In the genomic region with DNA sequence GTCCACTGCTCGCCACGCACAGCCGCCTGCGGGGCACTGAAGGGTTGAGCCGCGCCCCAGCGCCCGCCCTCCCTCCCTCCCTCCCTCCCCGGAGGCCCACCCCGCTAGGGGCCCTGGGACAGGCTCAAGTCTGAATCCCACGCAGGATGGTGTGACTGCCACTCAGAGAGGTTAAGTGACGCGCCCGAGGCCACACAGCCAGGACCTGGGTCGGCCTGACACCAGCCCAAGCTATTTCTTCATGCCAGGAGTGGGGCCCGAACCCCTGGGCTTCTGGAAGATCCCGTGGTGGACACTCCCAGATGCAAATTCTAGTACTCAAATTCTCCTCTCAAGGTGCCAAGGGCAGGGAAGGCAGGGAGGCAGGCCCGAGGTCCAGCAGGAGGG, we compare ENCODE assay signal across 35 cellular contexts. TPM values are rescaled to one million over a fixed set of nuclear protein-coding genes. Genes with fewer than 3 reads are reported as not detected.
"Had no signal": no experiment of that assay in that cellular context is flagged by ENCODE, and none has a peak within 500 bp of the region (broad histone marks: within the 10 kb centered on the region; RNA-seq: fewer than 3 reads in every experiment).

No MANE protein-coding gene starts in this region.

- H3K27ac ChIP-seq: adrenal gland, body of pancreas, epithelial cell of prostate, esophagus squamous epithelium, gastroesophageal sphincter, heart right ventricle had no signal

- H3K4me1 ChIP-seq: adrenal gland, gastroesophageal sphincter had no signal

- DNase-seq: activated CD4-positive, alpha-beta memory T cell treated with anti-CD3 and anti-CD28 coated beads for 36 hours; activated CD4-positive, alpha-beta T cell treated with anti-CD3 and anti-CD28 coated beads for 36 hours; activated CD4-positive, alpha-beta T cell treated with anti-CD3 and anti-CD28 coated beads, Interleukin-2, amount 10 ng/mL, durations not matched to agents 24 days and 14 days; activated CD4-positive, CD25-positive, alpha-beta regulatory T cell; activated CD4-positive, CD25-positive, alpha-beta regulatory T cell treated with anti-CD3 and anti-CD28 coated beads, Interleukin-2, amount 50 U/mL, for 72 hours; activated CD8-positive, alpha-beta memory T cell treated with anti-CD3 and anti-CD28 coated beads, Interleukin-2, amount 10 ng/mL, durations not matched to agents 7 days and 5 days; activated CD8-positive, alpha-beta memory T cell treated with anti-CD3 and anti-CD28 coated beads, Interleukin-2, amount 50 U/mL, for 4 hours; activated CD8-positive, alpha-beta T cell treated with anti-CD3 and anti-CD28 coated beads, Interleukin-2, amount 10 ng/mL, durations not matched to agents 7 days and 5 days; activated effector memory CD4-positive, alpha-beta T cell treated with anti-CD3 and anti-CD28 coated beads, Interleukin-2, amount 50 U/mL, for 16 hours; activated naive CD4-positive, alpha-beta T cell treated with anti-CD3 and anti-CD28 coated beads for 36 hours; activated naive CD8-positive, alpha-beta T cell treated with anti-CD3 and anti-CD28 coated beads for 36 hours; activated naive CD8-positive, alpha-beta T cell treated with anti-CD3 and anti-CD28 coated beads, Interleukin-2, amount 50 U/mL, for 24 hours; activated T-cell treated with anti-CD3 and anti-CD28 coated beads, Interleukin-2, amount 50 U/mL, for 1 hour; activated T-cell treated with anti-CD3 and anti-CD28 coated beads, Interleukin-2, amount 50 U/mL, for 48 hours; adrenal gland; amygdala; aorta; body of pancreas; caudate nucleus; effector CD8-positive, alpha-beta T cell; esophagus squamous epithelium; foreskin melanocyte; heart right ventricle; T-helper 2 cell had no signal

- H3K9me3 ChIP-seq: adrenal gland, body of pancreas, esophagus squamous epithelium, gastroesophageal sphincter, heart right ventricle had no signal

- H3K4me3 ChIP-seq: adrenal gland, body of pancreas, esophagus squamous epithelium, gastroesophageal sphincter, heart right ventricle had no signal

- H3K36me3 ChIP-seq: adrenal gland had no signal

- H3K27me3 ChIP-seq: body of pancreas had no signal

RNA-seq across cellular contexts. Expression of a gene that starts 5.2 kb away (rescaled TPM):
- total RNA-seq: activated CD4-positive, alpha-beta T cell treated with anti-CD3 and anti-CD28 coated beads, Interleukin-2, amount 10 ng/mL, durations not matched to agents 24 days and 14 days; activated CD8-positive, alpha-beta memory T cell treated with anti-CD3 and anti-CD28 coated beads for 36 hours; activated naive CD4-positive, alpha-beta T cell treated with anti-CD3 and anti-CD28 coated beads for 36 hours; activated naive CD8-positive, alpha-beta T cell treated with anti-CD3 and anti-CD28 coated beads for 36 hours; activated T-helper 1 cell treated with anti-CD3 and anti-CD28 coated beads, Interleukin-12 subunit alpha, Interleukin-12 subunit beta, Interleukin-2, Interleukin-4 antibody, amounts not matched to agents 30 ng/mL and 10 ng/mL and 1 ng/mL, durations not matched to agents 14 hours and 24 hours and 36 hours; activated T-helper 2 cell treated with anti-CD3 and anti-CD28 coated beads, Interferon-gamma antibody, Interleukin-2, Interleukin-4, amounts not matched to agents 10 μg/mL and 5 μg/mL and 100 μg/mL, durations not matched to agents 14 hours and 24 hours and 36 hours; adrenal gland; aorta; body of pancreas; chondrocyte; dermis microvascular lymphatic vessel endothelial cell; endothelial cell of umbilical vein; fibroblast of lung; fibroblast of villous mesenchyme; gastroesophageal sphincter; glomerular endothelial cell; heart right ventricle had no signal

RNA-seq across cellular contexts. Expression of a gene that starts 42.8 kb away (rescaled TPM):
- total RNA-seq: chondrocyte, fibroblast of villous mesenchyme had no signal
